1 cellular context compared by ENCODE assay signal in genomic region chr10:26172126-26172525, GRCh38.
TF ChIP-seq lines count a peak whose summit lies in the region.

No MANE protein-coding gene starts in this region.

TF ChIP-seq in HepG2, 621 proteins besides CTCF, POLR2A, EP300 and RAD21 (continued from another document):
- TF ChIP-seq ZNF678 (CRISPR knock-in tag; IDR thresholded peaks at IDR 0.05) = no peak
